Comparison of ENCODE assay signal across 9 cellular contexts in genomic region chr10:110413903-110414562, GRCh38.
DNase-seq lines count a peak whose midpoint lies in the region; ATAC-seq and TF ChIP-seq lines count a peak whose summit lies in the region.
"Had no signal": no experiment of that assay in that cellular context is flagged by ENCODE, and none has a peak within 500 bp of the region (broad histone marks: within the 10 kb centered on the region; RNA-seq: fewer than 3 reads in every experiment).

No MANE protein-coding gene starts in this region.

- H3K9me3 ChIP-seq in AG04450 (ENCODE audit: control insufficient read depth, insufficient read depth, low read length), result peaks cover 13% of the 10 kb centered on the region
- H3K9me3 ChIP-seq: Peyer's patch had no signal

- H3K27ac ChIP-seq in AG04450 (ENCODE audit: low read depth, low read length) (peak overlapping the region; percentile 57), brain microvascular endothelial cell (peak overlapping the region; percentile 62)

- TF ChIP-seq CTCF in AG04450 (IDR thresholded peaks at IDR 0.05; ENCODE audit: low read depth, low read length) (no peak), brain microvascular endothelial cell (IDR thresholded peaks at IDR 0.05; ENCODE audit: low read depth, low read length, missing control alignments) (no peak)

- in situ Hi-C loops in brain microvascular endothelial cell (cut with HindIII; ENCODE audit: low pct_ligation_motif_present, low sequenced_read_pairs), result no loop called here

- no peaks in the 10 kb centered on the region for H3K36me3 ChIP-seq in brain microvascular endothelial cell (replicated peaks)
- H3K36me3 ChIP-seq: Peyer's patch had no signal

- POLR2A ChIA-PET in AG04450 (lab: Yijun Ruan, JAX), result interaction anchor here (0.7 kb wide), 1 partner anchor 12 kb away, joined by 3 read pairs; no protein-coding TSS in a partner anchor

- CTCF ChIA-PET in AG04450 (lab: Charles Lee), result interaction anchor here (0.9 to 1.0 kb wide), 2 partner anchors 59 to 60 kb away, joined by 3 to 4 read pairs; no protein-coding TSS in a partner anchor

- DNase-seq in AG04450 (ENCODE audit: low read depth, low spot score), result no peak
- DNase-seq in brain microvascular endothelial cell, result no peak
- no peak for DNase-seq in stimulated activated CD4-positive, alpha-beta T cell treated with anti-CD3 and anti-CD28 coated beads, Interleukin-2, amount 100 ng/mL, for 48 hours
- no peak for DNase-seq in SHP77 (lab: John Stamatoyannopoulos, UW)
- DNase-seq in NCI-H446 treated with DMSO at 0.1 percent for 48 hours (lab: John Stamatoyannopoulos, UW), result no peak
- DNase-seq in activated effector memory CD4-positive, alpha-beta T cell treated with anti-CD3 and anti-CD28 coated beads, Interleukin-2, amount 50 U/mL, for 16 hours, result no peak

- no peaks in the 10 kb centered on the region for H3K27me3 ChIP-seq in AG04450 (ENCODE audit: control insufficient read depth, insufficient read depth, low read length)
- H3K27me3 ChIP-seq in brain microvascular endothelial cell (replicated peaks), result no peaks in the 10 kb centered on the region
- H3K27me3 ChIP-seq: Peyer's patch had no signal

- no peak overlapping the region for H3K4me3 ChIP-seq in AG04450 (ENCODE audit: low read depth, low read length)
- no peak overlapping the region for H3K4me3 ChIP-seq in brain microvascular endothelial cell (ENCODE audit: low read depth, low read length)
- H3K4me3 ChIP-seq: Peyer's patch had no signal

- ATAC-seq in GM19438 (IDR thresholded peaks at IDR 0.05; ENCODE audit: low read depth, unreplicated experiment), result peak; percentile 10
- peak; percentile 1 for ATAC-seq in HG03457 (IDR thresholded peaks at IDR 0.05; ENCODE audit: unreplicated experiment)
